ENCODE assay signal across 8 cellular contexts in the genomic region with DNA sequence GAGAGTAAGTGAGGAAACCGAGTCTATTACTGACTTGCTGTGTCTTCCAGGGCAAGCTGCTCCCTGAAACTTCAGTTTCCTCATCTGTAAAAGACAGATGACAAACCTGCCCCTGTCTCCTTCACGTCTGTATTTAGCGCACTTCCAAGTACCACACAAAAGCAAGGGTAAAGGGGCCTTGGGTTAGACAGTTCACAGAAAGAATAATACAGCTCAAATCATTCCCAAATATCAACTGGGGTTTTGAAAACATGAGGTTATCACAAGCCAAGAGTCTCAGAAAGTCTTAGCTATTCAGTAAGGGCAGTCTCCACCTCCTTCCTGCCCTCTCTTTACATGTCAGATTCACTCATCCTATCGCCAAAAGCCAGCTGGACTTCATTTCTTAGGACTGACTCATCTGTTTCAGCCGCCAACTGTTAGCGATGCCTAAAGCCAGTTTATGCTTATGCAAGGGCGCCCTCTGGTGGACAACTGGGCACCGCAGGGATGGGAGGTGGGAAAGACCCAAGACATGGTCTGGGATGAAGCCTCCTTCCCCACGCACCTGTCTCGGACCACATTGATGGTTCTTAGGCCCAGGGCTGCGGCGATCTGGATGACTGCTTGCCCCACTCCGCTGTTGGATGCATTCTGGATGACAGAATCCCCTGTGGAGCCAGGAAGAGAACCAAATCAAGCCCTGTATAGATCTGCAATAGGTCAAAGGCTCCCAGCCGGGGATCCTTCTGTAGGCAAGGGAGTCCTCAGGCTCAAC. TPM values are rescaled to one million over a fixed set of nuclear protein-coding genes. Genes with fewer than 3 reads are reported as not detected.
DNase-seq lines count a peak whose midpoint lies in the region; ATAC-seq and TF ChIP-seq lines count a peak whose summit lies in the region.

No MANE protein-coding gene starts in this region.

- no peak for TF ChIP-seq POLR2A in uterus (IDR thresholded peaks at IDR 0.05)

- H3K27ac ChIP-seq in right atrium auricular region: peak overlapping the region; percentile 67 to 83
- peak overlapping the region; percentile 92 for H3K27ac ChIP-seq in rectal smooth muscle tissue (ENCODE audit: low read depth, low read length)
- H3K27ac ChIP-seq in uterus: peak overlapping the region; percentile 79 to 94

- intact Hi-C loops in uterus (cut with DNase I; ENCODE audit: low total_unique reads): loop anchor here (5.0 kb wide), 1 partner anchor 320 kb away; no protein-coding TSS in a partner anchor

- H3K27me3 ChIP-seq in right atrium auricular region (no peaks in the 10 kb centered on the region), rectal smooth muscle tissue (ENCODE audit: control insufficient read depth, insufficient read depth, low read length) (no peaks in the 10 kb centered on the region), uterus (no peaks in the 10 kb centered on the region)

- peaks cover 51% of the 10 kb centered on the region for H3K36me3 ChIP-seq in right atrium auricular region
- H3K36me3 ChIP-seq in rectal smooth muscle tissue (ENCODE audit: control insufficient read depth, insufficient read depth, low read length): peaks cover 5% of the 10 kb centered on the region
- no peaks in the 10 kb centered on the region for H3K36me3 ChIP-seq in uterus

- H3K9me3 ChIP-seq in right atrium auricular region: no peaks in the 10 kb centered on the region
- H3K9me3 ChIP-seq in uterus: no peaks in the 10 kb centered on the region

- DNase-seq in DMS114 treated with DMSO at 0.1 percent for 48 hours (lab: John Stamatoyannopoulos, UW; ENCODE audit: unreplicated experiment) (peak; percentile 55), NCI-H187 (lab: John Stamatoyannopoulos, UW) (peak; percentile 56 to 72), T-helper 2 cell (peak; percentile 59 to 87 (median 82)), anterior cingulate cortex (lab: John Stamatoyannopoulos, UW) (peak; percentile 9 to 98 (median 80)), right atrium auricular region (ENCODE audit: low spot score) (peak; percentile 97), uterus (peak; percentile 95 to 98)

- peaks cover 0 to 9% of the 10 kb centered on the region in 2 donors for H3K4me1 ChIP-seq in right atrium auricular region
- H3K4me1 ChIP-seq in rectal smooth muscle tissue (ENCODE audit: control insufficient read depth, insufficient read depth, low read length): peaks cover 10% of the 10 kb centered on the region
- peaks cover 0 to 5% of the 10 kb centered on the region in 2 donors for H3K4me1 ChIP-seq in uterus

- TF ChIP-seq CTCF in right atrium auricular region (IDR thresholded peaks at IDR 0.05): peak; percentile 75 to 95
- TF ChIP-seq CTCF in uterus (IDR thresholded peaks at IDR 0.05): peak; percentile 89 to 97 (median 97)

- H3K9ac ChIP-seq in rectal smooth muscle tissue (ENCODE audit: low read length): no peak overlapping the region

- H3K4me3 ChIP-seq in right atrium auricular region: no peak overlapping the region
- no peak overlapping the region for H3K4me3 ChIP-seq in rectal smooth muscle tissue (ENCODE audit: low read length)
- H3K4me3 ChIP-seq in uterus: no peak overlapping the region

- peak; percentile 64 for ATAC-seq in HG02588 (IDR thresholded peaks at IDR 0.05; ENCODE audit: unreplicated experiment)

RNA-seq across cellular contexts. Expression of a gene that starts 21.1 kb away (rescaled TPM):
- total RNA-seq in right atrium auricular region: 10 to 100 TPM; 44.2 to 48.1 TPM
- 100 to 1,000 TPM in 1 of 4 donors, 10 to 100 TPM in 3; 60.0 to 129 (median 69.0) TPM for total RNA-seq in uterus

RNA-seq across cellular contexts. Expression of a gene that starts 28.0 kb away (rescaled TPM):
- total RNA-seq in right atrium auricular region: 10 to 100 TPM; 18.4 to 24.3 TPM
- total RNA-seq in uterus: 10 to 100 TPM in 3 of 4 donors, 1 to 10 TPM in 1; 7.4 to 23.4 (median 20.7) TPM

RNA-seq across cellular contexts. Expression of a gene that starts 33.6 kb away (rescaled TPM):
- total RNA-seq in right atrium auricular region (10 to 100 TPM; 15.9 to 22.4 TPM), uterus (10 to 100 TPM in 3 of 4 donors, 1 to 10 TPM in 1; 9.5 to 48.2 (median 33.4) TPM)
